Comparison of ENCODE assay signal across 8 cellular contexts in genomic region chr3:119681279-119681678, GRCh38. TPM values are rescaled to one million over a fixed set of nuclear protein-coding genes. Genes with fewer than 3 reads are reported as not detected.
A peak's percentile ranks its signal among the peaks of the same experiment; 100 is the strongest.
DNase-seq lines count a peak whose midpoint lies in the region; ATAC-seq and TF ChIP-seq lines count a peak whose summit lies in the region.

No MANE protein-coding gene starts in this region.

- H3K4me1 ChIP-seq in Peyer's patch: peaks cover 0 to 1% (median 0%) of the 10 kb centered on the region in 4 donors

- H3K27ac ChIP-seq in Peyer's patch: no peak overlapping the region

- H3K36me3 ChIP-seq in Peyer's patch: no peaks in the 10 kb centered on the region

- DNase-seq in NOMO-1 treated with DMSO at 0.1 percent for 48 hours (lab: John Stamatoyannopoulos, UW; ENCODE audit: unreplicated experiment): peak; percentile 12
- DNase-seq in NOMO-1 treated with dmso at 0.1 percent for 144 hours (lab: John Stamatoyannopoulos, UW; ENCODE audit: unreplicated experiment): no peak
- DNase-seq in Peyer's patch: no peak
- DNase-seq in germinal center (ENCODE audit: low spot score): peak; percentile 33

- no peak overlapping the region for H3K4me3 ChIP-seq in Peyer's patch

- H3K9me3 ChIP-seq in Peyer's patch: no peaks in the 10 kb centered on the region

- ATAC-seq in HG02763 (IDR thresholded peaks at IDR 0.05; ENCODE audit: unreplicated experiment) (peak; percentile 27), HG02981 (IDR thresholded peaks at IDR 0.05; ENCODE audit: unreplicated experiment) (no peak), HG02571 (IDR thresholded peaks at IDR 0.05; ENCODE audit: unreplicated experiment) (no peak), HG03520 (IDR thresholded peaks at IDR 0.05; ENCODE audit: unreplicated experiment) (no peak)

- TF ChIP-seq POLR2A in Peyer's patch (IDR thresholded peaks at IDR 0.05): no peak

- peak in 4 of 6 experiments; percentile 43 to 71 (median 57) for TF ChIP-seq CTCF in Peyer's patch (IDR thresholded peaks at IDR 0.05)

- no peaks in the 10 kb centered on the region for H3K27me3 ChIP-seq in Peyer's patch

RNA-seq across cellular contexts. Expression of gene COX17, which starts 4.1 kb away (rescaled TPM):
- 10 to 100 TPM; 30.9 to 57.8 (median 44.8) TPM for total RNA-seq in Peyer's patch

RNA-seq across cellular contexts. Expression of gene POPDC2, which starts 20.9 kb away (rescaled TPM):
- 1 to 10 TPM; 3.0 to 8.3 (median 6.3) TPM for total RNA-seq in Peyer's patch

RNA-seq across cellular contexts. Expression of gene CFAP91, which starts 21.5 kb away (rescaled TPM):
- 10 to 100 TPM in 1 of 4 donors, 1 to 10 TPM in 2, not detected in 1; 2.1 to 21.5 (median 6.2) TPM for total RNA-seq in Peyer's patch

Comparison
In these comparisons a context has a peak if more than half of its experiments do, and no peak if none do; other contexts are left out.
1. DNase-seq: peak in NOMO-1 treated with DMSO at 0.1 percent for 48 hours (single experiment) and germinal center (single experiment); none in NOMO-1 treated with dmso at 0.1 percent for 144 hours (single experiment) and Peyer's patch (0 of 3).